ENCODE assay signal across 10 cellular contexts in the genomic region with DNA sequence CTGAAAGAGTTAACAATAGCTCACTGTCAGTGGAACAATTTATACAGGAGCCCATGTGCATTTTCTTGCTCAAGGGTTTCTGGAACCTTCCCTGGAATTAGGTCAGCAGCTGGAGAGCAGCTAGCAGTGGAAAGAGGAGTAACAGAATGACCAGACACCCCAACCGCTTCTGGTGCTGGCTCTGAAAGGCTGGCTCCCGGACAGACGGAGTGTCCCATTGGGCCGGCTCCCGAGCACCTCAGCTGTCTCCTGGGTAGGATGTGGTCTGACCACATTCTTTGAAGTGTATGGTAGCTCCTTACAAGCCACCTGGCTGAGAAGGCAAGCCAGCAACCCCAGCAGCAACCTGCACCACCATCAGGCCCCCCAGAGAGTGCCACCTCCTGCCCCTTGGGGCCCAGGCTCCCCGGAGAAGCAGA. TPM values are rescaled to one million over a fixed set of nuclear protein-coding genes. Genes with fewer than 3 reads are reported as not detected.
DNase-seq lines count a peak whose midpoint lies in the region; ATAC-seq and TF ChIP-seq lines count a peak whose summit lies in the region.
"Had no signal": no experiment of that assay in that cellular context is flagged by ENCODE, and none has a peak within 500 bp of the region (broad histone marks: within the 10 kb centered on the region; RNA-seq: fewer than 3 reads in every experiment).

No MANE protein-coding gene starts in this region.

- H3K36me3 ChIP-seq in osteoblast (ENCODE audit: insufficient read depth, low read length): no peaks in the 10 kb centered on the region

- peaks cover 26% of the 10 kb centered on the region for H3K4me1 ChIP-seq in osteoblast (ENCODE audit: insufficient read depth, low read length)

- peak; percentile 83 for ATAC-seq in activated CD8-positive, alpha-beta memory T cell treated with anti-CD3 and anti-CD28 coated beads, Interleukin-2, amount 10 ng/mL, durations not matched to agents 7 days and 5 days
- peak; percentile 83 for ATAC-seq in GM21576 (IDR thresholded peaks at IDR 0.05; ENCODE audit: unreplicated experiment)

- no peak overlapping the region for H3K27ac ChIP-seq in osteoblast (ENCODE audit: low read depth, low read length)

- no peak overlapping the region for H3K27ac Mint-ChIP-seq in activated CD8-positive, alpha-beta memory T cell treated with anti-CD3 and anti-CD28 coated beads, Interleukin-2, amount 10 ng/mL, durations not matched to agents 7 days and 5 days

- H3K4me3 Mint-ChIP-seq in activated CD8-positive, alpha-beta memory T cell treated with anti-CD3 and anti-CD28 coated beads, Interleukin-2, amount 10 ng/mL, durations not matched to agents 7 days and 5 days: no peak overlapping the region

- no peaks in the 10 kb centered on the region for H3K9me3 Mint-ChIP-seq in activated CD8-positive, alpha-beta memory T cell treated with anti-CD3 and anti-CD28 coated beads, Interleukin-2, amount 10 ng/mL, durations not matched to agents 7 days and 5 days (ENCODE audit: low read depth)

- TF ChIP-seq RAD21 in Ishikawa (IDR thresholded peaks at IDR 0.05; ENCODE audit: low read depth): no peak

- H3K4me2 ChIP-seq in osteoblast (ENCODE audit: insufficient read depth, low read length): no peak overlapping the region

- DNase-seq in activated CD8-positive, alpha-beta memory T cell treated with anti-CD3 and anti-CD28 coated beads, Interleukin-2, amount 10 ng/mL, durations not matched to agents 7 days and 5 days: peak; percentile 74
- DNase-seq in activated CD8-positive, alpha-beta memory T cell treated with anti-CD3 and anti-CD28 coated beads, Interleukin-2, amount 50 U/mL, for 48 hours: no peak
- DNase-seq in osteoblast (ENCODE audit: insufficient read length, low spot score, missing footprints) (peak; percentile 25), 8988T (no peak), epidermal melanocyte (ENCODE audit: insufficient read length, low spot score) (no peak), NCI-H1092 treated with DMSO at 0.1 percent for 48 hours (lab: John Stamatoyannopoulos, UW) (no peak)
- DNase-seq: GOT3, NCI-H510A treated with DMSO at 0.1 percent for 48 hours had no signal

- H3K36me3 Mint-ChIP-seq in activated CD8-positive, alpha-beta memory T cell treated with anti-CD3 and anti-CD28 coated beads, Interleukin-2, amount 10 ng/mL, durations not matched to agents 7 days and 5 days: no peaks in the 10 kb centered on the region

- no peaks in the 10 kb centered on the region for H3K9me3 ChIP-seq in osteoblast (ENCODE audit: low read depth, low read length)

- H3K27me3 Mint-ChIP-seq in activated CD8-positive, alpha-beta memory T cell treated with anti-CD3 and anti-CD28 coated beads, Interleukin-2, amount 10 ng/mL, durations not matched to agents 7 days and 5 days: peaks cover 41% of the 10 kb centered on the region

- H3K79me2 ChIP-seq in osteoblast (ENCODE audit: insufficient read depth, low read length): no peaks in the 10 kb centered on the region

- TF ChIP-seq EP300 in Ishikawa (IDR thresholded peaks at IDR 0.05; ENCODE audit: borderline replicate concordance): no peak

- H2AFZ ChIP-seq in osteoblast (ENCODE audit: low read length): no peak overlapping the region

- no peaks in the 10 kb centered on the region for H3K27me3 ChIP-seq in osteoblast (ENCODE audit: insufficient read depth, low read length)

- H4K20me1 ChIP-seq in osteoblast (ENCODE audit: insufficient read depth, low read length): peaks cover 17% of the 10 kb centered on the region

- H3K4me1 Mint-ChIP-seq in activated CD8-positive, alpha-beta memory T cell treated with anti-CD3 and anti-CD28 coated beads, Interleukin-2, amount 10 ng/mL, durations not matched to agents 7 days and 5 days: peaks cover 25% of the 10 kb centered on the region

- H3K4me3 ChIP-seq in osteoblast (ENCODE audit: insufficient read depth, low read length): no peak overlapping the region

- no peak for TF ChIP-seq CTCF in osteoblast (IDR thresholded peaks at IDR 0.05; ENCODE audit: extremely low read depth, low read depth, low read length)

- CTCF ChIA-PET in activated CD8-positive, alpha-beta memory T cell treated with anti-CD3 and anti-CD28 coated beads, Interleukin-2, amount 10 ng/mL, durations not matched to agents 7 days and 5 days (lab: Charles Lee): interaction anchor here (0.8 to 1.9 kb wide), 3 partner anchors 45 to 139 kb away, joined by 3 to 9 read pairs (median 4); no protein-coding TSS in a partner anchor

TF ChIP-seq in Ishikawa, 13 proteins besides CTCF, POLR2A, EP300 and RAD21:
- TF ChIP-seq ZBTB7A (IDR thresholded peaks at IDR 0.05; ENCODE audit: low read depth) (no peak), REST (IDR thresholded peaks at IDR 0.05; ENCODE audit: low read depth) (peak; percentile 30; the same call in 1 of the 2 replicates), CEBPB (IDR thresholded peaks at IDR 0.05) (no peak), USF1 (IDR thresholded peaks at IDR 0.05) (no peak), YY1 (IDR thresholded peaks at IDR 0.05; ENCODE audit: low read depth) (no peak)

RNA-seq across cellular contexts. Expression of gene ABTB2, which starts 44.7 kb away (rescaled TPM):
- 10 to 100 TPM in 1 of 2 experiments, 1 to 10 TPM in 1; 3.8 to 16.8 TPM for total RNA-seq in activated CD8-positive, alpha-beta memory T cell treated with anti-CD3 and anti-CD28 coated beads, Interleukin-2, amount 10 ng/mL, durations not matched to agents 7 days and 5 days
- total RNA-seq in osteoblast: 5.1 and 5.9 TPM in 2 replicates

Comparison
In these comparisons a context has a peak if more than half of its experiments do, and no peak if none do; other contexts are left out.
1. DNase-seq: peak in activated CD8-positive, alpha-beta memory T cell treated with anti-CD3 and anti-CD28 coated beads, Interleukin-2, amount 10 ng/mL, durations not matched to agents 7 days and 5 days (single experiment) and osteoblast (single experiment); none in activated CD8-positive, alpha-beta memory T cell treated with anti-CD3 and anti-CD28 coated beads, Interleukin-2, amount 50 U/mL, for 48 hours (single experiment), 8988T (single experiment), epidermal melanocyte (single experiment) and NCI-H1092 treated with DMSO at 0.1 percent for 48 hours (single experiment).